Comparison of ENCODE assay signal across 8 cellular contexts in the genomic region with DNA sequence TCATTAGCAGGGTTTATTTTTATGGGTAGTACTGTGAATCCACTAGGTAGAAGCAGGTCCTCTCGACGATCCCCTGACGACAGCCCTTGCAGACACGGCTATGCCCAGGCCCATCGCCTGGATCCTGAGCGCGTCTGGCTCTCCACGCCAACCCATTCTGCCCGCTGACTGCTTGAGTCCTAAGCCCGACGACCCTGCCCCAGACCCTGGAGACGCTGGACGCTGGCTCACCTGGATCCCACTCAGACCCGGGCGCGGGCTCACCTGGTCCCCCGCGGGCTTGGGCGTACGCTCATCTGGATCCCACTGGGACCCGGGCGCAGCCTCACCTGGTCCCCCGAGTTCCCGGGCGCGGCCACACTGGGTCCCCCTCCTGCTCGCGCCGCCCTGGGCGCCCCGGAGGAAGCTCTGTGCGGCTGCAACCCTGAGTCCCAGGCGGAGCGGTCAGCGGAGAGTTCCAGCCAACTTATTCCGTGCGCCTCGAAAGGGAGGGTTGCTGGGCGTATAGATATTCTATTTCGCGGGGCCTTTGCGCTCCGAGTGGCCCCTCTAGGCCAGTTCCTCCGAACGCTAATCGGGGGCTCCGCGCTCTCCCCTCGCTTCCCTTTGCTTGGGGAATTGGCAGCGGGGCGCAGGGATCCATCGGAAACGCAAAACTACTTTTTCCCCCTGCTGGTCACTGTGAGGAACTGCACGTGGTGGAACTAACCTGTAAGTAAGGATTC.
DNase-seq lines count a peak whose midpoint lies in the region; ATAC-seq and TF ChIP-seq lines count a peak whose summit lies in the region.

No MANE protein-coding gene starts in this region.

- ATAC-seq in GM18909 (IDR thresholded peaks at IDR 0.05; ENCODE audit: poor library complexity, unreplicated experiment), result peak; percentile 71
- ATAC-seq in activated naive CD4-positive, alpha-beta T cell treated with anti-CD3 and anti-CD28 coated beads, Interleukin-2, amount 50 U/mL, for 72 hours, result peak; percentile 74 to 80
- ATAC-seq in Right ventricle myocardium superior (ENCODE audit: poor library complexity), result peak; percentile 95
- peak; percentile 84 to 94 for ATAC-seq in upper lobe of left lung (ENCODE audit: low FRiP score in 2 of 2)

- H4K20me1 ChIP-seq in KMS-11 (ENCODE audit: insufficient read depth) (no peaks in the 10 kb centered on the region), osteoblast (ENCODE audit: insufficient read depth, low read length) (no peaks in the 10 kb centered on the region)

- H3K9ac ChIP-seq in KMS-11, result no peak overlapping the region

- H2AFZ ChIP-seq in KMS-11 (ENCODE audit: low read depth), result no peak overlapping the region
- peak overlapping the region; percentile 76 for H2AFZ ChIP-seq in osteoblast (ENCODE audit: low read length)

- intact Hi-C loops in Right ventricle myocardium superior (cut with DNase I), result loop anchor here (2.0 kb wide), 1 partner anchor 193 kb away; no protein-coding TSS in a partner anchor

- no peaks in the 10 kb centered on the region for H3K36me3 Mint-ChIP-seq in activated naive CD4-positive, alpha-beta T cell treated with anti-CD3 and anti-CD28 coated beads, Interleukin-2, amount 50 U/mL, for 72 hours

- H3K4me1 ChIP-seq in KMS-11 (ENCODE audit: low read depth, poor library complexity, severe bottlenecking) (peaks cover 11% of the 10 kb centered on the region), osteoblast (ENCODE audit: insufficient read depth, low read length) (no peaks in the 10 kb centered on the region), upper lobe of left lung (peaks cover 4 to 9% (median 7%) of the 10 kb centered on the region in 4 donors)

- H3K36me3 ChIP-seq in KMS-11 (ENCODE audit: insufficient read depth), result no peaks in the 10 kb centered on the region
- H3K36me3 ChIP-seq in osteoblast (ENCODE audit: insufficient read depth, low read length), result no peaks in the 10 kb centered on the region
- no peaks in the 10 kb centered on the region for H3K36me3 ChIP-seq in upper lobe of left lung

- H3K9me3 ChIP-seq in osteoblast (ENCODE audit: low read depth, low read length) (no peaks in the 10 kb centered on the region), upper lobe of left lung (no peaks in the 10 kb centered on the region)

- H3K4me3 ChIP-seq in KMS-11 (IDR thresholded peaks at IDR 0.05; ENCODE audit: insufficient read depth, low read depth, low read length) (no peak overlapping the region), osteoblast (ENCODE audit: insufficient read depth, low read length) (peak overlapping the region; percentile 67), upper lobe of left lung (peak overlapping the region; percentile 30 to 54 (median 42))

- peak; percentile 96 for TF ChIP-seq CTCF in KMS-11 (conservative IDR thresholded peaks at IDR 0.05; ENCODE audit: low read depth, low read length)
- peak; percentile 90 for TF ChIP-seq CTCF in osteoblast (IDR thresholded peaks at IDR 0.05; ENCODE audit: extremely low read depth, low read depth, low read length)
- TF ChIP-seq CTCF in upper lobe of left lung (IDR thresholded peaks at IDR 0.05), result peak; percentile 82 to 96 (median 89)

- no peaks in the 10 kb centered on the region for H3K9me3 Mint-ChIP-seq in activated naive CD4-positive, alpha-beta T cell treated with anti-CD3 and anti-CD28 coated beads, Interleukin-2, amount 50 U/mL, for 72 hours

- H3K27me3 ChIP-seq in KMS-11 (ENCODE audit: insufficient read depth, low read depth) (no peaks in the 10 kb centered on the region), osteoblast (ENCODE audit: insufficient read depth, low read length) (peaks cover 4% of the 10 kb centered on the region), upper lobe of left lung (no peaks in the 10 kb centered on the region)

- H3K79me2 ChIP-seq in KMS-11 (ENCODE audit: insufficient read depth, low read depth) (no peaks in the 10 kb centered on the region), osteoblast (ENCODE audit: insufficient read depth, low read length) (no peaks in the 10 kb centered on the region)

- DNase-seq in AG08395 (ENCODE audit: low spot score) (peak; percentile 63), SHP77 (lab: John Stamatoyannopoulos, UW) (peak; percentile 31 to 66), Right ventricle myocardium superior (peak; percentile 69), osteoblast (ENCODE audit: insufficient read length, low spot score, missing footprints) (peak; percentile 87), upper lobe of left lung (peak; percentile 50 to 87)
- DNase-seq in activated naive CD4-positive, alpha-beta T cell treated with anti-CD3 and anti-CD28 coated beads, Interleukin-2, amount 50 U/mL, for 72 hours (ENCODE audit: low spot score in 2 of 2), result peak; percentile 50 to 60

- no peak for TF ChIP-seq POLR2A in upper lobe of left lung (IDR thresholded peaks at IDR 0.05)

- H3K4me2 ChIP-seq in KMS-11 (no peak overlapping the region), osteoblast (ENCODE audit: insufficient read depth, low read length) (peak overlapping the region; percentile 71)

- TF ChIP-seq EP300 in upper lobe of left lung (IDR thresholded peaks at IDR 0.05), result no peak

- peak overlapping the region in 1 of 2 donors; percentile 44 for H3K27ac Mint-ChIP-seq in activated naive CD4-positive, alpha-beta T cell treated with anti-CD3 and anti-CD28 coated beads, Interleukin-2, amount 50 U/mL, for 72 hours

- H3K27ac ChIP-seq in KMS-11 (no peak overlapping the region), osteoblast (ENCODE audit: low read depth, low read length) (no peak overlapping the region), upper lobe of left lung (no peak overlapping the region)

- WGBS in upper lobe of left lung, 2 donors, result 0 to 8% methylated on average over 15 to 29 of the region's 54 CpGs
